Comparison of ENCODE assay signal across 13 cellular contexts in the genomic region with DNA sequence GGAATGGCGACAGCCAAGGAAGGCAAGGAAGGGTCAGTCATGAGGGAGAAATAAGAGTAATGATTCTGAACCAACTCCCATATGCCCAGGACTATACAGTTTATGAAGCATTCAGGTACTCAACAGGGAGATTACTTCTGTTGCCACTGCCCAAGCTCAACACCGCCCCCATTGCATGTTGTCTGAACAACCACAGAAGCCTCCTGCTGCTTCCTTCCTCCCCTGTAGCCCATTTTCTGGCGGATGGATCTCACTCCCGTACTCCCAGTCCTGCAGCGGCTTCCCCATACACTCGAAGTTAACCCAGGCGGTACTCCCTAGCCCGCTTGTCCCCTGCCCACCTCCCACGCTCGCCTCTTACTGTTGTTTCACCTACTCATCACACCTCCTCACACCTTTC.
DNase-seq lines count a peak whose midpoint lies in the region; ATAC-seq, FAIRE-seq and TF ChIP-seq lines count a peak whose summit lies in the region.
"Had no signal": no experiment of that assay in that cellular context is flagged by ENCODE, and none has a peak within 500 bp of the region (broad histone marks: within the 10 kb centered on the region; RNA-seq: fewer than 3 reads in every experiment).

No MANE protein-coding gene starts in this region.

- no peak overlapping the region for H4K5ac ChIP-seq in H1 (ENCODE audit: insufficient read length, low read depth, low read length)

- H3K4me3 ChIP-seq in cardiac muscle cell (no peak overlapping the region), heart left ventricle (no peak overlapping the region), H1 (ENCODE audit: extremely low read depth in 1 of 4, insufficient read depth in 2 of 4, low read depth in 3 of 4, low read length in 4 of 4) (no peak overlapping the region), testis (no peak overlapping the region)
- H3K4me3 ChIP-seq: gastroesophageal sphincter, suprapubic skin had no signal

- no peak for FAIRE-seq in H1 (lab: Jason Lieb, UNC)
- no peak for FAIRE-seq in HTR-8/SVneo (lab: Jason Lieb, UNC)

- TF ChIP-seq CTCF in cardiac muscle cell (IDR thresholded peaks at IDR 0.05; ENCODE audit: low read depth, low read length) (peak; percentile 9), heart left ventricle (IDR thresholded peaks at IDR 0.05) (peak in 1 of 12 donors; percentile 7), H1 (IDR thresholded peaks at IDR 0.05; ENCODE audit: control extremely low read depth in 1 of 3, insufficient read depth in 1 of 3, low read depth in 1 of 3, low read length in 3 of 3) (peak; percentile 43 to 78 (median 58); a peak in 3 of 4 replicates), testis (IDR thresholded peaks at IDR 0.05) (no peak)

- no peaks in the 10 kb centered on the region for H3K79me1 ChIP-seq in H1 (ENCODE audit: low read depth, low read length)

- H2AFZ ChIP-seq in H1 (ENCODE audit: low read length) = peak overlapping the region; percentile 43; the same call in 1 of the 2 replicates

- H3K27me3 ChIP-seq in cardiac muscle cell (peaks cover 69% of the 10 kb centered on the region), heart left ventricle (peaks cover 0 to 34% (median 4%) of the 10 kb centered on the region in 9 donors), H1 (replicated peaks in 1 of 4; ENCODE audit: control insufficient read depth in 3 of 4, extremely low read depth in 1 of 4, insufficient read depth in 3 of 4, low read length in 3 of 4) (peaks cover 0 to 2% (median 0%) of the 10 kb centered on the region in 4 experiments; a peak in 1 of 7 replicates), testis (no peaks in the 10 kb centered on the region)
- H3K27me3 ChIP-seq: gastroesophageal sphincter had no signal

- 41 to 58% (median 51%) methylated on average over 10 of the region's 10 CpGs for WGBS in heart left ventricle, 4 donors
- 65% methylated on average over 10 of the region's 10 CpGs; no CpG with 5 or more reads in 1 of the 2 experiments for WGBS in H1 (ENCODE audit: extremely low coverage in 1 of 2, insufficient coverage in 1 of 2, insufficient read length in 1 of 2, insufficient replicate concordance in 2 of 2, low coverage in 1 of 2, low lambda C conversion rate in 2 of 2, missing lambda C conversion rate in 1 of 2), 2 experiments
- 51 to 59% methylated on average over 6 to 10 of the region's 10 CpGs for WGBS in testis, 2 donors

- POLR2A ChIA-PET in H1 (lab: Charles Lee; ENCODE audit: partially characterized antibody) = interaction anchor here (0.5 to 1.7 kb wide), 2 partner anchors 24 to 1989 kb away, joined by 3 to 4 read pairs; no protein-coding TSS in a partner anchor

- H3K4me2 ChIP-seq in H1 (ENCODE audit: insufficient read depth in 1 of 2, low read depth in 2 of 2, low read length in 2 of 2) = peak overlapping the region in 1 of 2 experiments; percentile 33; a peak in 1 of 4 replicates

- no peak overlapping the region for H4K91ac ChIP-seq in H1 (replicated peaks; ENCODE audit: insufficient read length, low read length)

- TF ChIP-seq POLR2A in heart left ventricle (IDR thresholded peaks at IDR 0.05) (no peak), H1 (IDR thresholded peaks at IDR 0.05; ENCODE audit: control extremely low read depth in 1 of 2, low read depth in 2 of 2, low read length in 2 of 2) (no peak), testis (IDR thresholded peaks at IDR 0.05) (no peak)

- H3K23me2 ChIP-seq in H1 (ENCODE audit: low read depth, low read length) = no peaks in the 10 kb centered on the region

- no peak overlapping the region for H3K27ac ChIP-seq in cardiac muscle cell
- H3K27ac ChIP-seq in heart left ventricle = no peak overlapping the region
- H3K27ac ChIP-seq in H1 (ENCODE audit: low read depth, low read length) = no peak overlapping the region
- H3K27ac ChIP-seq in testis = no peak overlapping the region
- H3K27ac ChIP-seq: gastroesophageal sphincter, suprapubic skin had no signal

- ATAC-seq in heart left ventricle (no peak), GM18909 (IDR thresholded peaks at IDR 0.05; ENCODE audit: poor library complexity, unreplicated experiment) (no peak)
- ATAC-seq: gastroesophageal sphincter had no signal

- H2BK12ac ChIP-seq in H1 (ENCODE audit: low read depth, low read length) = no peak overlapping the region

- no peak overlapping the region for H4K8ac ChIP-seq in H1 (ENCODE audit: extremely low read depth, insufficient read depth, low read length)

- 0 out of 2 replicates have a peak overlapping the region, but pooled peaks have one; percentile 78 for H2BK20ac ChIP-seq in H1 (ENCODE audit: low read length)

- no peak overlapping the region for H3K23ac ChIP-seq in H1 (ENCODE audit: insufficient read length)

- no peak overlapping the region for H3K56ac ChIP-seq in H1 (replicated peaks; ENCODE audit: insufficient read length, low read depth, low read length)

- no peak overlapping the region for H3K9ac ChIP-seq in H1 (replicated peaks in 1 of 4; ENCODE audit: extremely low read depth in 1 of 4, low read depth in 3 of 4, low read length in 3 of 4)

- H3K9me3 ChIP-seq in cardiac muscle cell (ENCODE audit: low read depth) (no peaks in the 10 kb centered on the region), heart left ventricle (no peaks in the 10 kb centered on the region), H1 (ENCODE audit: insufficient read depth in 2 of 2, low read depth in 1 of 2, low read length in 1 of 2) (no peaks in the 10 kb centered on the region), testis (no peaks in the 10 kb centered on the region)
- H3K9me3 ChIP-seq: gastroesophageal sphincter, suprapubic skin had no signal

- H3K36me3 ChIP-seq in cardiac muscle cell (no peaks in the 10 kb centered on the region), heart left ventricle (no peaks in the 10 kb centered on the region), H1 (ENCODE audit: control insufficient read depth in 2 of 4, insufficient read depth in 4 of 4, low read length in 3 of 4) (no peaks in the 10 kb centered on the region), testis (ENCODE audit: low read depth, missing control alignments) (no peaks in the 10 kb centered on the region)
- H3K36me3 ChIP-seq: gastroesophageal sphincter, suprapubic skin had no signal

- no peak overlapping the region for H2BK120ac ChIP-seq in H1 (replicated peaks; ENCODE audit: low read depth, low read length)

- CTCF ChIA-PET in H1 (lab: Charles Lee; ENCODE audit: partially characterized antibody) = interaction anchor here (0.6 to 12.3 kb wide), 27 partner anchors 8 to 1661 kb away, joined by 3 to 225 read pairs (median 5); no protein-coding TSS in a partner anchor

- TF ChIP-seq EP300 in H1 (IDR thresholded peaks at IDR 0.05; ENCODE audit: borderline replicate concordance in 1 of 2, low read depth in 2 of 2, low read length in 2 of 2) = no peak

- H4K20me1 ChIP-seq in H1 (replicated peaks in 1 of 2; ENCODE audit: control insufficient read depth in 1 of 2, insufficient read depth in 2 of 2, low read length in 2 of 2) = no peaks in the 10 kb centered on the region

- H2BK5ac ChIP-seq in H1 (ENCODE audit: low read depth, low read length) = no peak overlapping the region

- no peak overlapping the region for H2AK5ac ChIP-seq in H1 (ENCODE audit: low read depth, low read length)

- no peaks in the 10 kb centered on the region for H3K79me2 ChIP-seq in H1 (ENCODE audit: control insufficient read depth in 1 of 2, insufficient read depth in 2 of 2, low read length in 2 of 2)

- TF ChIP-seq RAD21 in H1 (IDR thresholded peaks at IDR 0.05 in 1 of 2, conservative IDR thresholded peaks at IDR 0.05 in 1 of 2; ENCODE audit: low read depth in 2 of 2, low read length in 2 of 2) = peak; percentile 51 to 59

- DNase-seq in cardiac muscle cell (ENCODE audit: low read depth in 1 of 2, low spot score in 1 of 2) (peak in 1 of 2 donors; percentile 54), heart left ventricle (no peak), NCI-H2107 (lab: John Stamatoyannopoulos, UW) (peak; percentile 20), H1 (ENCODE audit: low read depth in 1 of 2, low spot score in 2 of 2) (peak in 1 of 2 experiments; percentile 63), testis (peak; percentile 35), T-helper 1 cell (no peak), HTR-8/SVneo (ENCODE audit: insufficient read length, low spot score) (no peak)
- DNase-seq: activated naive CD4-positive, alpha-beta T cell treated with anti-CD3 and anti-CD28 coated beads for 36 hours; C1 segment of cervical spinal cord; NCI-H446 treated with DMSO at 0.1 percent for 48 hours had no signal

- H3K4ac ChIP-seq in H1 (replicated peaks; ENCODE audit: insufficient read length, low read depth, low read length) = no peak overlapping the region

- peak overlapping the region; percentile 51; the same call in 1 of the 2 replicates for H3K18ac ChIP-seq in H1 (ENCODE audit: extremely low read depth, low read length)

- H3K4me1 ChIP-seq in cardiac muscle cell (ENCODE audit: low read depth) = peaks cover 9% of the 10 kb centered on the region
- H3K4me1 ChIP-seq in heart left ventricle = no peaks in the 10 kb centered on the region
- H3K4me1 ChIP-seq in H1 (replicated peaks in 1 of 4; ENCODE audit: control insufficient read depth in 3 of 4, insufficient read depth in 4 of 4, low read length in 3 of 4) = peaks cover 0 to 5% (median 2%) of the 10 kb centered on the region in 4 experiments; a peak in 3 of 7 replicates
- H3K4me1 ChIP-seq in testis = no peaks in the 10 kb centered on the region

- peak overlapping the region; percentile 73; the same call in 1 of the 2 replicates for H2BK15ac ChIP-seq in H1 (ENCODE audit: low read length)

- no peak overlapping the region for H3K14ac ChIP-seq in H1 (ENCODE audit: insufficient read length)

- intact Hi-C loops in heart left ventricle (cut with DNase I) = loop anchor here in 5 of 10 donors (10.0 kb wide), 3 partner anchors 141 to 1671 kb away; no protein-coding TSS in a partner anchor
- intact Hi-C loops in testis (cut with DNase I; ENCODE audit: low total_unique reads) = no loop called here

TF ChIP-seq in H1, 55 proteins besides CTCF, POLR2A, EP300 and RAD21:
- TF ChIP-seq, protein P1, sequence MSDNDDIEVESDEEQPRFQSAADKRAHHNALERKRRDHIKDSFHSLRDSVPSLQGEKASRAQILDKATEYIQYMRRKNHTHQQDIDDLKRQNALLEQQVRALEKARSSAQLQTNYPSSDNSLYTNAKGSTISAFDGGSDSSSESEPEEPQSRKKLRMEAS (IDR thresholded peaks at IDR 0.05) = peak; percentile 35; the same call in 1 of the 2 replicates
- no peak for TF ChIP-seq BCL11A (IDR thresholded peaks at IDR 0.05; ENCODE audit: low read depth in 2 of 2, low read length in 2 of 2)
- TF ChIP-seq YY1 (IDR thresholded peaks at IDR 0.05; ENCODE audit: low read depth, low read length) = 0 out of 2 replicates have a peak, but pooled peaks have one; percentile 11
- TF ChIP-seq, protein P2, sequence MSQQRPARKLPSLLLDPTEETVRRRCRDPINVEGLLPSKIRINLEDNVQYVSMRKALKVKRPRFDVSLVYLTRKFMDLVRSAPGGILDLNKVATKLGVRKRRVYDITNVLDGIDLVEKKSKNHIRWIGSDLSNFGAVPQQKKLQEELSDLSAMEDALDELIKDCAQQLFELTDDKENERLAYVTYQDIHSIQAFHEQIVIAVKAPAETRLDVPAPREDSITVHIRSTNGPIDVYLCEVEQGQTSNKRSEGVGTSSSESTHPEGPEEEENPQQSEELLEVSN (IDR thresholded peaks at IDR 0.05) = peak; percentile 58; the same call in 1 of the 2 replicates

Comparison
In these comparisons a context has a peak if more than half of its experiments do, and no peak if none do; other contexts are left out.
1. DNase-seq: peak in NCI-H2107 (single experiment) and testis (single experiment); none in heart left ventricle (0 of 5), T-helper 1 cell (0 of 5) and HTR-8/SVneo (single experiment).
2. CTCF ChIP-seq: peak in cardiac muscle cell (single experiment) and H1 (3 of 3); none in testis (0 of 3).